ENCODE assay signal across 26 cellular contexts in genomic region chr14:48035836-48036235, GRCh38.
A peak's percentile ranks its signal among the peaks of the same experiment; 100 is the strongest.
DNase-seq lines count a peak whose midpoint lies in the region; ATAC-seq and TF ChIP-seq lines count a peak whose summit lies in the region.
"Had no signal": no experiment of that assay in that cellular context is flagged by ENCODE, and none has a peak within 500 bp of the region (broad histone marks: within the 10 kb centered on the region; RNA-seq: fewer than 3 reads in every experiment).

No MANE protein-coding gene starts in this region.

- H4K5ac ChIP-seq in H9 (ENCODE audit: insufficient read length, low read depth, low read length), result no peak overlapping the region

- no peak overlapping the region for H3K14ac ChIP-seq in H9 (ENCODE audit: insufficient read depth, low read length)

- in situ Hi-C loops in transverse colon (cut with MboI; ENCODE audit: low pct_ligation_motif_present in 1 of 4, low pct_unique_long_range_greater_than_20kb in 1 of 4, low sequenced_read_pairs in 3 of 4), result no loop called here

- no peak overlapping the region for H2BK5ac ChIP-seq in H9 (ENCODE audit: insufficient read length, low read length)

- TF ChIP-seq EP300 in transverse colon (IDR thresholded peaks at IDR 0.05; ENCODE audit: low read depth), result no peak

- intact Hi-C loops in spleen (cut with DNase I; ENCODE audit: low total_unique reads) (no loop called here), transverse colon (cut with DNase I; ENCODE audit: low total_unique reads) (no loop called here)
- intact Hi-C loops in CD8-positive, alpha-beta T cell (cut with DNase I, micrococcal nuclease), result no loop called here

- peaks cover 0 to 11% (median 1%) of the 10 kb centered on the region in 3 experiments; a peak in 4 of 7 replicates for H3K36me3 Mint-ChIP-seq in H9 (ENCODE audit: insufficient read depth in 1 of 3, low read depth in 3 of 3)
- H3K36me3 Mint-ChIP-seq in CD8-positive, alpha-beta T cell, result no peaks in the 10 kb centered on the region
- H3K36me3 Mint-ChIP-seq: activated naive CD8-positive, alpha-beta T cell treated with anti-CD3 and anti-CD28 coated beads, Interleukin-2, amount 10 ng/mL, durations not matched to agents 7 days and 5 days had no signal

- H3K9me3 ChIP-seq in H9 (ENCODE audit: control insufficient read depth, low read depth, low read length), result no peaks in the 10 kb centered on the region
- no peaks in the 10 kb centered on the region for H3K9me3 ChIP-seq in iPS-15b (ENCODE audit: control insufficient read depth, insufficient read depth, low read length)
- peaks cover 0 to 51% (median 32%) of the 10 kb centered on the region in 8 donors for H3K9me3 ChIP-seq in spleen
- H3K9me3 ChIP-seq in CD8-positive, alpha-beta T cell (ENCODE audit: low read length), result no peaks in the 10 kb centered on the region
- peaks cover 0 to 13% of the 10 kb centered on the region in 2 donors for H3K9me3 ChIP-seq in transverse colon
- H3K9me3 ChIP-seq: BLaER1, pancreas, SK-N-SH had no signal

- no peak overlapping the region for H3K4me3 Mint-ChIP-seq in H9
- H3K4me3 Mint-ChIP-seq in CD8-positive, alpha-beta T cell, result no peak overlapping the region
- H3K4me3 Mint-ChIP-seq: activated naive CD8-positive, alpha-beta T cell treated with anti-CD3 and anti-CD28 coated beads, Interleukin-2, amount 10 ng/mL, durations not matched to agents 7 days and 5 days; nephron progenitor cell; T-helper 1 cell treated with Interleukin-12 subunit alpha and Interleukin-12 subunit beta and Interleukin-4 antibody, amounts not matched to agents 30 μg/mL and 1 μg/mL, for 36 hours had no signal

- no peaks in the 10 kb centered on the region for H3K79me2 ChIP-seq in H9 (ENCODE audit: insufficient read depth, low read length)

- H2BK15ac ChIP-seq in H9 (ENCODE audit: low read depth, low read length), result no peak overlapping the region

- H3K23ac ChIP-seq in H9 (ENCODE audit: insufficient read length, low read depth, low read length), result no peak overlapping the region

- CTCF ChIA-PET in CD8-positive, alpha-beta T cell (lab: Charles Lee), result no interaction called here

- H3K27me3 Mint-ChIP-seq in H9 (ENCODE audit: low read depth), result peaks cover 2% of the 10 kb centered on the region; the same call in 1 of the 2 replicates
- H3K27me3 Mint-ChIP-seq in CD8-positive, alpha-beta T cell (ENCODE audit: low read depth), result no peaks in the 10 kb centered on the region
- H3K27me3 Mint-ChIP-seq: activated naive CD8-positive, alpha-beta T cell treated with anti-CD3 and anti-CD28 coated beads, Interleukin-2, amount 10 ng/mL, durations not matched to agents 7 days and 5 days had no signal

- H2BK12ac ChIP-seq in H9 (ENCODE audit: insufficient read length, low read depth, low read length), result no peak overlapping the region

- H2AFZ ChIP-seq in H9 (ENCODE audit: low read length), result no peak overlapping the region

- H3K4ac ChIP-seq in H9 (ENCODE audit: low read depth, low read length), result no peak overlapping the region

- H3K79me1 ChIP-seq in H9 (ENCODE audit: insufficient read depth, low read depth, low read length, poor library complexity, severe bottlenecking), result no peaks in the 10 kb centered on the region

- H3K4me3 ChIP-seq in iPS-15b (ENCODE audit: low read depth, low read length) (peak overlapping the region; percentile 31), spleen (no peak overlapping the region), transverse colon (no peak overlapping the region)
- H3K4me3 ChIP-seq in CD8-positive, alpha-beta T cell (ENCODE audit: low read depth, low read length), result no peak overlapping the region
- H3K4me3 ChIP-seq: BLaER1, coronary artery, esophagus muscularis mucosa, pancreas, right atrium auricular region, smooth muscle cell had no signal

- no peaks in the 10 kb centered on the region for H4K20me1 ChIP-seq in H9 (ENCODE audit: control insufficient read depth, insufficient read depth, insufficient read length)
- H4K20me1 ChIP-seq: BLaER1 had no signal

- TF ChIP-seq POLR2A in spleen (IDR thresholded peaks at IDR 0.05), result no peak
- no peak for TF ChIP-seq POLR2A in transverse colon (IDR thresholded peaks at IDR 0.05)

- H3K23me2 ChIP-seq in H9 (ENCODE audit: insufficient read length, low read depth, low read length, poor library complexity, severe bottlenecking), result no peaks in the 10 kb centered on the region

- no peak overlapping the region for H4K91ac ChIP-seq in H9 (ENCODE audit: insufficient read length, low read depth, low read length)

- H3K4me2 ChIP-seq in H9 (ENCODE audit: insufficient read depth, insufficient read length, low read length), result no peak overlapping the region
- H3K4me2 ChIP-seq: BLaER1, SK-N-SH, smooth muscle cell had no signal

- no peaks in the 10 kb centered on the region for H3K27me3 ChIP-seq in H9 (ENCODE audit: insufficient read depth, low read length)
- H3K27me3 ChIP-seq in iPS-15b (ENCODE audit: control insufficient read depth, insufficient read depth, low read length), result no peaks in the 10 kb centered on the region
- H3K27me3 ChIP-seq in spleen (replicated peaks in 1 of 7), result no peaks in the 10 kb centered on the region
- H3K27me3 ChIP-seq in CD8-positive, alpha-beta T cell (ENCODE audit: insufficient read depth, low read length), result no peaks in the 10 kb centered on the region
- H3K27me3 ChIP-seq in transverse colon, result no peaks in the 10 kb centered on the region
- H3K27me3 ChIP-seq: BLaER1, esophagus muscularis mucosa, foreskin keratinocyte, pancreas, right atrium auricular region had no signal

- H3K27ac ChIP-seq in H9 (ENCODE audit: insufficient read length, low read depth, low read length), result no peak overlapping the region
- H3K27ac ChIP-seq in spleen, result no peak overlapping the region
- no peak overlapping the region for H3K27ac ChIP-seq in CD8-positive, alpha-beta T cell (ENCODE audit: low read depth, low read length)
- no peak overlapping the region for H3K27ac ChIP-seq in transverse colon
- H3K27ac ChIP-seq: BLaER1, coronary artery, esophagus muscularis mucosa, foreskin keratinocyte, pancreas, right atrium auricular region, RWPE1 had no signal

- peaks cover 8 to 12% of the 10 kb centered on the region in 2 experiments for H3K4me1 Mint-ChIP-seq in H9
- H3K4me1 Mint-ChIP-seq in CD8-positive, alpha-beta T cell (ENCODE audit: low read depth), result no peaks in the 10 kb centered on the region
- H3K4me1 Mint-ChIP-seq: activated naive CD8-positive, alpha-beta T cell treated with anti-CD3 and anti-CD28 coated beads, Interleukin-2, amount 10 ng/mL, durations not matched to agents 7 days and 5 days; nephron progenitor cell had no signal

- no peak overlapping the region for H4K8ac ChIP-seq in H9 (replicated peaks; ENCODE audit: insufficient read length, low read depth, low read length)

- no peak overlapping the region for H3K56ac ChIP-seq in H9 (ENCODE audit: insufficient read length, low read depth, low read length)

- H2BK20ac ChIP-seq in H9 (ENCODE audit: low read depth, low read length, poor library complexity, severe bottlenecking), result no peak overlapping the region

- peaks cover 9 to 21% of the 10 kb centered on the region in 2 experiments for H3K9me3 Mint-ChIP-seq in H9
- H3K9me3 Mint-ChIP-seq in CD8-positive, alpha-beta T cell, result peaks cover 24% of the 10 kb centered on the region

- peak; percentile 86 for DNase-seq in H9
- DNase-seq in NCI-H69 (lab: John Stamatoyannopoulos, UW), result peak; percentile 64
- DNase-seq in spleen, result peak; percentile 59
- no peak for DNase-seq in CD8-positive, alpha-beta T cell
- DNase-seq in transverse colon, result no peak
- no peak for DNase-seq in SHP77 treated with DMSO at 0.1 percent for 48 hours (lab: John Stamatoyannopoulos, UW)
- DNase-seq: activated effector memory CD4-positive, alpha-beta T cell treated with Interleukin-2 at 50 U/mL for 16 hours; activated naive CD8-positive, alpha-beta T cell treated with anti-CD3 and anti-CD28 coated beads, Interleukin-2, amount 10 ng/mL, durations not matched to agents 7 days and 5 days; DMS53; foreskin keratinocyte; GDM1; HCEC 1CT; NCI-H1417; NCI-H2107; nephron progenitor cell; pancreas; SK-N-SH had no signal

- H3K4me1 ChIP-seq in H9 (ENCODE audit: insufficient read depth, low read length) (no peaks in the 10 kb centered on the region), iPS-15b (ENCODE audit: control insufficient read depth, insufficient read depth, low read length) (no peaks in the 10 kb centered on the region), spleen (no peaks in the 10 kb centered on the region), transverse colon (no peaks in the 10 kb centered on the region)
- H3K4me1 ChIP-seq in CD8-positive, alpha-beta T cell (ENCODE audit: insufficient read depth, low read length), result no peaks in the 10 kb centered on the region
- H3K4me1 ChIP-seq: BLaER1, esophagus muscularis mucosa, foreskin keratinocyte, pancreas, right atrium auricular region had no signal

- H3K18ac ChIP-seq in H9 (ENCODE audit: insufficient read length, low read depth, low read length), result no peak overlapping the region

- TF ChIP-seq CTCF in H9 (conservative IDR thresholded peaks at IDR 0.05), result no peak
- no peak for TF ChIP-seq CTCF in spleen (IDR thresholded peaks at IDR 0.05 in 8 of 11, conservative IDR thresholded peaks at IDR 0.05 in 3 of 11)
- no peak for TF ChIP-seq CTCF in CD8-positive, alpha-beta T cell (IDR thresholded peaks at IDR 0.05)
- no peak for TF ChIP-seq CTCF in transverse colon (IDR thresholded peaks at IDR 0.05)

- WGBS in H9 (ENCODE audit: extremely low coverage, insufficient read length, low lambda C conversion rate), result no CpG with 5 or more reads among the region's 8 CpGs
- 71 to 93% (median 77%) methylated on average over 6 to 8 of the region's 8 CpGs for WGBS in spleen, 5 donors
- WGBS in transverse colon (ENCODE audit: low coverage in 1 of 2), 2 donors, result 40 to 90% methylated on average over 1 to 8 of the region's 8 CpGs

- POLR2A ChIA-PET in CD8-positive, alpha-beta T cell (lab: Charles Lee), result no interaction called here

- H3K36me3 ChIP-seq in iPS-15b (ENCODE audit: control insufficient read depth, insufficient read depth, low read length) (no peaks in the 10 kb centered on the region), spleen (no peaks in the 10 kb centered on the region), transverse colon (no peaks in the 10 kb centered on the region)
- H3K36me3 ChIP-seq in CD8-positive, alpha-beta T cell (ENCODE audit: insufficient read depth, low read length), result no peaks in the 10 kb centered on the region
- H3K36me3 ChIP-seq: BLaER1, esophagus muscularis mucosa, pancreas, right atrium auricular region had no signal

- H2BK120ac ChIP-seq in H9 (ENCODE audit: low read depth, low read length, poor library complexity, severe bottlenecking), result no peak overlapping the region

- no peak overlapping the region for H3K27ac Mint-ChIP-seq in H9
- no peak overlapping the region for H3K27ac Mint-ChIP-seq in CD8-positive, alpha-beta T cell
- H3K27ac Mint-ChIP-seq: activated naive CD8-positive, alpha-beta T cell treated with anti-CD3 and anti-CD28 coated beads, Interleukin-2, amount 10 ng/mL, durations not matched to agents 7 days and 5 days; nephron progenitor cell; T-helper 1 cell treated with Interleukin-12 subunit alpha and Interleukin-12 subunit beta and Interleukin-4 antibody, amounts not matched to agents 30 μg/mL and 1 μg/mL, for 36 hours had no signal

- ATAC-seq in CD8-positive, alpha-beta T cell, result no peak
- ATAC-seq in GM18873 (IDR thresholded peaks at IDR 0.05; ENCODE audit: low FRiP score, unreplicated experiment), result no peak
- ATAC-seq: foreskin keratinocyte, pancreas had no signal

- H3T11ph ChIP-seq in H9 (ENCODE audit: low read length), result no peak overlapping the region

- H3K9ac ChIP-seq in H9 (ENCODE audit: extremely low read depth, insufficient read length, low read length) (no peak overlapping the region), iPS-15b (ENCODE audit: low read depth, low read length) (no peak overlapping the region)
- H3K9ac ChIP-seq: BLaER1, SK-N-SH had no signal

- no peak overlapping the region for H2AK5ac ChIP-seq in H9 (ENCODE audit: insufficient read length, low read length)

Comparison
In these comparisons a context has a peak if more than half of its experiments do, and no peak if none do; other contexts are left out.
1. DNase-seq: peak in H9 (single experiment), NCI-H69 (single experiment) and spleen (single experiment); none in CD8-positive, alpha-beta T cell (0 of 7), transverse colon (single experiment) and SHP77 treated with DMSO at 0.1 percent for 48 hours (single experiment).